Comparison of ENCODE assay signal across 13 cellular contexts in genomic region chr9:107141967-107142366, GRCh38.
DNase-seq lines count a peak whose midpoint lies in the region; ATAC-seq and TF ChIP-seq lines count a peak whose summit lies in the region.
"Had no signal": no experiment of that assay in that cellular context is flagged by ENCODE, and none has a peak within 500 bp of the region (broad histone marks: within the 10 kb centered on the region; RNA-seq: fewer than 3 reads in every experiment).

No MANE protein-coding gene starts in this region.

- H3K9me3 Mint-ChIP-seq in neural progenitor cell: no peaks in the 10 kb centered on the region
- H3K9me3 Mint-ChIP-seq: activated CD8-positive, alpha-beta T cell treated with anti-CD3 and anti-CD28 coated beads for 36 hours had no signal

- ATAC-seq in GM21737 (IDR thresholded peaks at IDR 0.05; ENCODE audit: unreplicated experiment): no peak
- ATAC-seq in HG03460 (IDR thresholded peaks at IDR 0.05; ENCODE audit: unreplicated experiment): no peak
- ATAC-seq: activated CD8-positive, alpha-beta T cell treated with anti-CD3 and anti-CD28 coated beads for 36 hours had no signal

- H3K79me2 ChIP-seq in neural progenitor cell (ENCODE audit: low read depth): no peaks in the 10 kb centered on the region

- DNase-seq in GM12865 (ENCODE audit: low read depth): peak; percentile 28
- DNase-seq in NB4 (ENCODE audit: low read depth): peak; percentile 17
- peak; percentile 30 to 35 for DNase-seq in cardiac fibroblast (ENCODE audit: low read depth in 2 of 2)
- no peak for DNase-seq in neural progenitor cell (ENCODE audit: low spot score)
- DNase-seq in NCI-H345 treated with DMSO at 0.1 percent for 48 hours (lab: John Stamatoyannopoulos, UW; ENCODE audit: unreplicated experiment): no peak
- DNase-seq in NCI-H774 (lab: John Stamatoyannopoulos, UW): no peak
- DNase-seq: activated CD8-positive, alpha-beta T cell treated with anti-CD3 and anti-CD28 coated beads for 36 hours; amniotic stem cell; gastrocnemius medialis; NCI-H146 had no signal

- H3K4me1 Mint-ChIP-seq in neural progenitor cell: peaks cover 3% of the 10 kb centered on the region

- H3K4me1 ChIP-seq in neural progenitor cell: peaks cover 7% of the 10 kb centered on the region

- H3K4me2 ChIP-seq in neural progenitor cell: no peak overlapping the region

- H2AFZ ChIP-seq in neural progenitor cell (replicated peaks): peak overlapping the region; percentile 46

- H3K36me3 Mint-ChIP-seq in neural progenitor cell: no peaks in the 10 kb centered on the region
- H3K36me3 Mint-ChIP-seq: mesothelial cell of epicardium had no signal

- H3K27ac Mint-ChIP-seq in neural progenitor cell: no peak overlapping the region
- H3K27ac Mint-ChIP-seq: activated CD8-positive, alpha-beta T cell treated with anti-CD3 and anti-CD28 coated beads for 36 hours; mesothelial cell of epicardium had no signal

- H3K4me3 ChIP-seq in GM12865 (ENCODE audit: low read depth, low read length) (no peak overlapping the region), NB4 (ENCODE audit: low read depth, low read length) (no peak overlapping the region), cardiac fibroblast (replicated peaks in 1 of 2; ENCODE audit: low read depth in 2 of 2, low read length in 2 of 2) (no peak overlapping the region), neural progenitor cell (no peak overlapping the region)

- H3K4me3 Mint-ChIP-seq in neural progenitor cell: no peak overlapping the region
- H3K4me3 Mint-ChIP-seq: activated CD8-positive, alpha-beta T cell treated with anti-CD3 and anti-CD28 coated beads for 36 hours; mesothelial cell of epicardium had no signal

- no peaks in the 10 kb centered on the region for H3K27me3 ChIP-seq in neural progenitor cell
- H3K27me3 ChIP-seq: gastrocnemius medialis had no signal

- H3K9me3 ChIP-seq in neural progenitor cell (ENCODE audit: low read depth): no peaks in the 10 kb centered on the region
- H3K9me3 ChIP-seq: gastrocnemius medialis had no signal

- H3F3A ChIP-seq in neural progenitor cell (ENCODE audit: low read depth): no peaks in the 10 kb centered on the region

- no peak overlapping the region for H3K27ac ChIP-seq in neural progenitor cell

- peak; percentile 24 for TF ChIP-seq CTCF in GM12865 (IDR thresholded peaks at IDR 0.05; ENCODE audit: insufficient read depth, low read depth, low read length, missing control alignments)
- TF ChIP-seq CTCF in NB4 (IDR thresholded peaks at IDR 0.05; ENCODE audit: low read depth, low read length): no peak
- TF ChIP-seq CTCF in cardiac fibroblast (IDR thresholded peaks at IDR 0.05; ENCODE audit: low read depth, low read length): peak; percentile 37
- peak; percentile 40 for TF ChIP-seq CTCF in neural progenitor cell (IDR thresholded peaks at IDR 0.05)

- H3K36me3 ChIP-seq in neural progenitor cell: no peaks in the 10 kb centered on the region
- H3K36me3 ChIP-seq: gastrocnemius medialis had no signal

- no peaks in the 10 kb centered on the region for H4K20me1 ChIP-seq in neural progenitor cell (ENCODE audit: low read depth)

- H3K9ac ChIP-seq in neural progenitor cell: no peak overlapping the region

- H3K27me3 Mint-ChIP-seq in neural progenitor cell (ENCODE audit: insufficient read depth, low read depth): peaks cover 10% of the 10 kb centered on the region

- no peak for TF ChIP-seq POLR2A in NB4 (IDR thresholded peaks at IDR 0.05; ENCODE audit: extremely low read depth, insufficient read length)

Comparison
In these comparisons a context has a peak if more than half of its experiments do, and no peak if none do; other contexts are left out.
1. DNase-seq: peak in GM12865 (single experiment), NB4 (single experiment) and cardiac fibroblast (2 of 2); none in neural progenitor cell (single experiment), NCI-H345 treated with DMSO at 0.1 percent for 48 hours (single experiment) and NCI-H774 (single experiment).